Comparison of ENCODE assay signal across 9 cellular contexts in genomic region chr7:8131694-8132605, GRCh38.
A peak's percentile ranks its signal among the peaks of the same experiment; 100 is the strongest.
DNase-seq lines count a peak whose midpoint lies in the region; ATAC-seq and TF ChIP-seq lines count a peak whose summit lies in the region.
"Had no signal": no experiment of that assay in that cellular context is flagged by ENCODE, and none has a peak within 500 bp of the region (broad histone marks: within the 10 kb centered on the region; RNA-seq: fewer than 3 reads in every experiment).

No MANE protein-coding gene starts in this region.

- intact Hi-C loops in posterior cingulate gyrus (cut with DNase I), result no loop called here

- H3K4me3 ChIP-seq in GM12875 (ENCODE audit: low read depth, low read length), result peak overlapping the region; percentile 29

- H3K36me3 Mint-ChIP-seq in central memory CD8-positive, alpha-beta T cell (ENCODE audit: insufficient read depth), result peaks cover 12% of the 10 kb centered on the region

- no peaks in the 10 kb centered on the region for H3K27me3 Mint-ChIP-seq in central memory CD8-positive, alpha-beta T cell

- peaks cover 64% of the 10 kb centered on the region for H3K4me1 Mint-ChIP-seq in central memory CD8-positive, alpha-beta T cell

- H3K4me3 Mint-ChIP-seq in central memory CD8-positive, alpha-beta T cell, result peak overlapping the region; percentile 55

- H3K27ac Mint-ChIP-seq in central memory CD8-positive, alpha-beta T cell (ENCODE audit: low read depth), result peak overlapping the region; percentile 87

- peak; percentile 28 for ATAC-seq in GM19468 (IDR thresholded peaks at IDR 0.05; ENCODE audit: extremely low read depth, unreplicated experiment)
- peak; percentile 54 for ATAC-seq in HG03432 (IDR thresholded peaks at IDR 0.05; ENCODE audit: unreplicated experiment)
- peak; percentile 85 for ATAC-seq in central memory CD8-positive, alpha-beta T cell (replicated peaks; ENCODE audit: extremely low read depth, poor library complexity, severe bottlenecking)

- peak; percentile 48 to 72 for DNase-seq in central memory CD8-positive, alpha-beta T cell (ENCODE audit: low spot score in 2 of 2)
- DNase-seq in SIG-M5 (lab: John Stamatoyannopoulos, UW), result no peak
- DNase-seq in posterior cingulate gyrus, result no peak
- no peak for DNase-seq in NAMALWA (ENCODE audit: low spot score)
- no peak for DNase-seq in CD1c-positive myeloid dendritic cell (ENCODE audit: extremely low spot score)
- DNase-seq: amniotic stem cell had no signal

- no peak for TF ChIP-seq CTCF in GM12875 (IDR thresholded peaks at IDR 0.05; ENCODE audit: borderline replicate concordance, insufficient read depth, low read depth, low read length)

- no peaks in the 10 kb centered on the region for H3K9me3 Mint-ChIP-seq in central memory CD8-positive, alpha-beta T cell

Comparison
In these comparisons a context has a peak if more than half of its experiments do, and no peak if none do; other contexts are left out.
1. ATAC-seq: peak in every context shown above with its lines; median percentile 85 in central memory CD8-positive, alpha-beta T cell; 54 in HG03432; 28 in GM19468.
2. DNase-seq: peak in central memory CD8-positive, alpha-beta T cell (2 of 2); none in SIG-M5 (single experiment), posterior cingulate gyrus (0 of 10), NAMALWA (single experiment) and CD1c-positive myeloid dendritic cell (single experiment).